9 cellular contexts compared by ENCODE assay signal in genomic region chr11:118171274-118172062, GRCh38. TPM values are rescaled to one million over a fixed set of nuclear protein-coding genes. Genes with fewer than 3 reads are reported as not detected.
DNase-seq lines count a peak whose midpoint lies in the region; ATAC-seq, FAIRE-seq and TF ChIP-seq lines count a peak whose summit lies in the region.
"Had no signal": no experiment of that assay in that cellular context is flagged by ENCODE, and none has a peak within 500 bp of the region (broad histone marks: within the 10 kb centered on the region; RNA-seq: fewer than 3 reads in every experiment).

No MANE protein-coding gene starts in this region.

- H2AFZ ChIP-seq in H1 (ENCODE audit: low read length), result peak overlapping the region; percentile 22; the same call in 1 of the 2 replicates

- POLR2A ChIA-PET in H1 (lab: Charles Lee; ENCODE audit: partially characterized antibody), result interaction anchor here (1.1 to 2.8 kb wide), 6 partner anchors 9 to 264 kb away, joined by 3 to 16 read pairs (median 6); partner anchors contain the start of genes KMT2A and SCN4B

- no peak overlapping the region for H3K14ac ChIP-seq in H1 (ENCODE audit: insufficient read length)

- WGBS in H1 (ENCODE audit: extremely low coverage in 1 of 2, insufficient coverage in 1 of 2, insufficient read length in 1 of 2, insufficient replicate concordance in 2 of 2, low coverage in 1 of 2, low lambda C conversion rate in 2 of 2, missing lambda C conversion rate in 1 of 2), 2 experiments, result 5% methylated on average over 24 of the region's 29 CpGs; no CpG with 5 or more reads in 1 of the 2 experiments

- no peak overlapping the region for H2BK120ac ChIP-seq in H1 (replicated peaks; ENCODE audit: low read depth, low read length)

- no peak overlapping the region for H4K8ac ChIP-seq in H1 (ENCODE audit: extremely low read depth, insufficient read depth, low read length)

- no peak overlapping the region for H3K56ac ChIP-seq in H1 (replicated peaks; ENCODE audit: insufficient read length, low read depth, low read length)

- TF ChIP-seq EP300 in H1 (IDR thresholded peaks at IDR 0.05; ENCODE audit: borderline replicate concordance in 1 of 2, low read depth in 2 of 2, low read length in 2 of 2), result 0 out of 3 replicates have a peak, but pooled peaks of 1 of the 2 experiments have one; percentile 19

- no peak for TF ChIP-seq POLR2A in H1 (IDR thresholded peaks at IDR 0.05; ENCODE audit: control extremely low read depth in 1 of 2, low read depth in 2 of 2, low read length in 2 of 2)

- H3K9ac ChIP-seq in H1 (replicated peaks in 1 of 4; ENCODE audit: extremely low read depth in 1 of 4, low read depth in 3 of 4, low read length in 3 of 4), result no peak overlapping the region

- H2BK5ac ChIP-seq in H1 (ENCODE audit: low read depth, low read length), result no peak overlapping the region; the same call in 1 of the 2 replicates

- H3K79me2 ChIP-seq in H1 (ENCODE audit: control insufficient read depth in 1 of 2, insufficient read depth in 2 of 2, low read length in 2 of 2), result no peaks in the 10 kb centered on the region

- H3K9me3 Mint-ChIP-seq in memory B cell, result no peaks in the 10 kb centered on the region

- no peak overlapping the region for H3K27ac ChIP-seq in H1 (ENCODE audit: low read depth, low read length)
- H3K27ac ChIP-seq: HL-60 had no signal

- peak; percentile 87 for FAIRE-seq in H1 (lab: Jason Lieb, UNC)

- no peak overlapping the region for H3K4ac ChIP-seq in H1 (replicated peaks; ENCODE audit: insufficient read length, low read depth, low read length)

- H3K27ac Mint-ChIP-seq in memory B cell, result no peak overlapping the region

- H3K18ac ChIP-seq in H1 (ENCODE audit: extremely low read depth, low read length), result peak overlapping the region; percentile 89

- CTCF ChIA-PET in H1 (lab: Charles Lee; ENCODE audit: partially characterized antibody), result interaction anchor here (0.6 to 8.7 kb wide), 56 partner anchors 9 to 585 kb away, joined by 3 to 245 read pairs (median 4); partner anchors contain the start of genes FXYD6, MPZL2, MPZL3 and SCN4B

- ATAC-seq in memory B cell (ENCODE audit: low read depth) (peak; percentile 86), GM21447 (IDR thresholded peaks at IDR 0.05; ENCODE audit: unreplicated experiment) (no peak)

- H3K4me2 ChIP-seq in H1 (ENCODE audit: insufficient read depth in 1 of 2, low read depth in 2 of 2, low read length in 2 of 2), result peak overlapping the region; percentile 41 to 73

- H3K4me1 ChIP-seq in BE2C (no peaks in the 10 kb centered on the region), H1 (replicated peaks in 1 of 4; ENCODE audit: control insufficient read depth in 3 of 4, insufficient read depth in 4 of 4, low read length in 3 of 4) (peaks cover 0 to 27% (median 15%) of the 10 kb centered on the region in 4 experiments)

- H3K23me2 ChIP-seq in H1 (ENCODE audit: low read depth, low read length), result peaks cover 10% of the 10 kb centered on the region

- H3K27me3 ChIP-seq in BE2C (peaks cover 35% of the 10 kb centered on the region), H7 (ENCODE audit: control insufficient read depth, insufficient read depth, low read length) (peaks cover 74% of the 10 kb centered on the region), H1 (replicated peaks in 1 of 4; ENCODE audit: control insufficient read depth in 3 of 4, extremely low read depth in 1 of 4, insufficient read depth in 3 of 4, low read length in 3 of 4) (peaks cover 6 to 87% (median 66%) of the 10 kb centered on the region in 4 experiments)

- H3K36me3 ChIP-seq in BE2C, result no peaks in the 10 kb centered on the region
- no peaks in the 10 kb centered on the region for H3K36me3 ChIP-seq in H7 (replicated peaks; ENCODE audit: control insufficient read depth, insufficient read depth, low read length)
- no peaks in the 10 kb centered on the region for H3K36me3 ChIP-seq in H1 (ENCODE audit: control insufficient read depth in 2 of 4, insufficient read depth in 4 of 4, low read length in 3 of 4)

- H3K4me3 Mint-ChIP-seq in memory B cell, result no peak overlapping the region

- H2AK5ac ChIP-seq in H1 (ENCODE audit: low read depth, low read length), result no peak overlapping the region

- H3K4me3 ChIP-seq in BE2C (ENCODE audit: low read depth, low read length) (no peak overlapping the region), H7 (ENCODE audit: insufficient read depth, low read depth, low read length) (peak overlapping the region; percentile 30; the same call in 1 of the 2 replicates), H1 (ENCODE audit: extremely low read depth in 1 of 4, insufficient read depth in 2 of 4, low read depth in 3 of 4, low read length in 4 of 4) (peak overlapping the region; percentile 10 to 68 (median 41); a peak in 7 of 8 replicates)

- H3K36me3 Mint-ChIP-seq in memory B cell, result no peaks in the 10 kb centered on the region

- H4K5ac ChIP-seq in H1 (ENCODE audit: insufficient read length, low read depth, low read length), result no peak overlapping the region

- peak; percentile 94 to 96 for TF ChIP-seq RAD21 in H1 (IDR thresholded peaks at IDR 0.05 in 1 of 2, conservative IDR thresholded peaks at IDR 0.05 in 1 of 2; ENCODE audit: low read depth in 2 of 2, low read length in 2 of 2)

- peaks cover 15% of the 10 kb centered on the region for H3K27me3 Mint-ChIP-seq in memory B cell

- H4K91ac ChIP-seq in H1 (replicated peaks; ENCODE audit: insufficient read length, low read length), result no peak overlapping the region

- peaks cover 3% of the 10 kb centered on the region for H3K4me1 Mint-ChIP-seq in memory B cell

- no peaks in the 10 kb centered on the region for H3K79me1 ChIP-seq in H1 (ENCODE audit: low read depth, low read length)

- no peaks in the 10 kb centered on the region for H4K20me1 ChIP-seq in H1 (replicated peaks in 1 of 2; ENCODE audit: control insufficient read depth in 1 of 2, insufficient read depth in 2 of 2, low read length in 2 of 2)

- 0 out of 2 replicates have a peak overlapping the region, but pooled peaks have one; percentile 11 for H2BK20ac ChIP-seq in H1 (ENCODE audit: low read length)

- peak; percentile 76 for DNase-seq in BE2C
- peak; percentile 97 for DNase-seq in H7
- peak; percentile 28 for DNase-seq in NCI-H748 treated with DMSO at 0.1 percent for 48 hours (lab: John Stamatoyannopoulos, UW)
- DNase-seq in activated CD8-positive, alpha-beta memory T cell treated with anti-CD3 and anti-CD28 coated beads for 24 hours, result peak; percentile 88
- peak in 1 of 2 experiments; percentile 92 for DNase-seq in H1 (ENCODE audit: low read depth in 1 of 2, low spot score in 2 of 2)
- DNase-seq in memory B cell (ENCODE audit: low spot score in 2 of 2), result peak; percentile 62 to 74
- peak; percentile 24 to 50 for DNase-seq in stimulated activated CD8-positive, alpha-beta memory T cell treated with anti-CD3 and anti-CD28 coated beads, Interleukin-15, amount 100 ng/mL, for 4 hours (ENCODE audit: low read depth in 2 of 2)

- H3K9me3 ChIP-seq in BE2C, result no peaks in the 10 kb centered on the region
- H3K9me3 ChIP-seq in H1 (ENCODE audit: insufficient read depth in 2 of 2, low read depth in 1 of 2, low read length in 1 of 2), result no peaks in the 10 kb centered on the region

- H2BK12ac ChIP-seq in H1 (ENCODE audit: low read depth, low read length), result 0 out of 2 replicates have a peak overlapping the region, but pooled peaks have one; percentile 71

- peak overlapping the region; percentile 84; the same call in 1 of the 2 replicates for H2BK15ac ChIP-seq in H1 (ENCODE audit: low read length)

- TF ChIP-seq CTCF in BE2C (IDR thresholded peaks at IDR 0.05; ENCODE audit: low read depth, low read length) (peak; percentile 89), H1 (IDR thresholded peaks at IDR 0.05; ENCODE audit: control extremely low read depth in 1 of 3, insufficient read depth in 1 of 3, low read depth in 1 of 3, low read length in 3 of 3) (peak; percentile 90 to 94 (median 90))

- H3K23ac ChIP-seq in H1 (ENCODE audit: insufficient read length), result no peak overlapping the region

TF ChIP-seq in H1, 55 proteins besides CTCF, POLR2A, EP300 and RAD21 (continues in another document):
- no peak for TF ChIP-seq POLR2AphosphoS5 (IDR thresholded peaks at IDR 0.05; ENCODE audit: low read depth, low read length)

RNA-seq across cellular contexts. Expression of gene SCN2B, which starts 5.0 kb away (rescaled TPM):
- 0.08 TPM for polyA plus RNA-seq in BE2C (2012; ENCODE audit: insufficient read depth, insufficient read length, low read depth)
- total RNA-seq in H7 (2014; rRNA removed; shearing (Covaris generic)), result 0.03 and 0.07 TPM in 2 replicates
- total RNA-seq in H1 (2021; fragmentation: NEBNext Ultra II Directional; extraction: Animal tissue kit (Norgen Biotek cat#: 25700)), result 0.13 and 0.24 TPM in 2 replicates
- 0.09 and 0.14 TPM in 2 replicates for polyA plus RNA-seq in H1 (2011; rRNA removed)
- 0.17 TPM for polyA plus RNA-seq in H1 (2011; cell fraction: cytosol; rRNA removed)
- 0.10 TPM for polyA plus RNA-seq in H1 (2011; cell fraction: nucleus; rRNA removed)
- polyA plus RNA-seq in H1 (2012, experiment 1 of 2), result 0.17 to 0.28 TPM (median 0.20 TPM) in 4 replicates
- 0.20 TPM for polyA plus RNA-seq in H1 (2012, experiment 2 of 2)
- 0.12 TPM for polyA plus RNA-seq in H1 (2013, experiment 1 of 2)
- 0.13 TPM for polyA plus RNA-seq in H1 (2013, experiment 2 of 2)
- polyA minus RNA-seq in H1 (2011; rRNA and poly(A)+ RNA removed), result 0.22 and 0.34 TPM in 2 replicates
- 0.51 TPM for polyA minus RNA-seq in H1 (2011; cell fraction: cytosol; rRNA and poly(A)+ RNA removed)
- polyA minus RNA-seq in H1 (2011; cell fraction: nucleus; rRNA and poly(A)+ RNA removed), result 0.30 TPM

RNA-seq across cellular contexts. Expression of gene SCN4B, which starts 18.8 kb away (rescaled TPM):
- polyA plus RNA-seq in BE2C (2012; ENCODE audit: insufficient read depth, insufficient read length, low read depth), result 0.29 TPM
- total RNA-seq in H7 (2014; rRNA removed; shearing (Covaris generic)), result 0.74 and 1.0 TPM in 2 replicates
- 2.0 and 2.8 TPM in 2 replicates for total RNA-seq in H1 (2021; fragmentation: NEBNext Ultra II Directional; extraction: Animal tissue kit (Norgen Biotek cat#: 25700))
- 4.1 and 4.9 TPM in 2 replicates for polyA plus RNA-seq in H1 (2011; rRNA removed)
- 5.6 TPM for polyA plus RNA-seq in H1 (2011; cell fraction: cytosol; rRNA removed)
- 8.7 TPM for polyA plus RNA-seq in H1 (2011; cell fraction: nucleus; rRNA removed)
- 3.1 to 5.9 TPM (median 4.8 TPM) in 4 replicates for polyA plus RNA-seq in H1 (2012, experiment 1 of 2)
- 3.8 TPM for polyA plus RNA-seq in H1 (2012, experiment 2 of 2)
- polyA plus RNA-seq in H1 (2013, experiment 1 of 2), result 1.0 TPM
- polyA plus RNA-seq in H1 (2013, experiment 2 of 2), result 1.2 TPM
- polyA minus RNA-seq in H1 (2011; rRNA and poly(A)+ RNA removed), result 4.6 and 6.5 TPM in 2 replicates
- 4.6 TPM for polyA minus RNA-seq in H1 (2011; cell fraction: cytosol; rRNA and poly(A)+ RNA removed)
- 5.1 TPM for polyA minus RNA-seq in H1 (2011; cell fraction: nucleus; rRNA and poly(A)+ RNA removed)

RNA-seq across cellular contexts. Expression of gene JAML, which starts 53.3 kb away (rescaled TPM):
- polyA plus RNA-seq in BE2C (2012; ENCODE audit: insufficient read depth, insufficient read length, low read depth), result not detected
- not detected in 2 replicates for total RNA-seq in H7 (2014; rRNA removed; shearing (Covaris generic))
- 0.58 and 0.86 TPM in 2 replicates for total RNA-seq in H1 (2021; fragmentation: NEBNext Ultra II Directional; extraction: Animal tissue kit (Norgen Biotek cat#: 25700))
- 0.05 and 0.12 TPM in 2 replicates for polyA plus RNA-seq in H1 (2011; rRNA removed)
- 0.08 TPM for polyA plus RNA-seq in H1 (2011; cell fraction: cytosol; rRNA removed)
- 0.07 TPM for polyA plus RNA-seq in H1 (2011; cell fraction: nucleus; rRNA removed)
- polyA plus RNA-seq in H1 (2012, experiment 1 of 2), result 0.32 to 0.98 TPM (median 0.44 TPM) in 4 replicates
- 0.50 TPM for polyA plus RNA-seq in H1 (2012, experiment 2 of 2)
- 0.30 TPM for polyA plus RNA-seq in H1 (2013, experiment 1 of 2)
- 0.39 TPM for polyA plus RNA-seq in H1 (2013, experiment 2 of 2)
- 0.03 and 0.17 TPM in 2 replicates for polyA minus RNA-seq in H1 (2011; rRNA and poly(A)+ RNA removed)
- polyA minus RNA-seq in H1 (2011; cell fraction: cytosol; rRNA and poly(A)+ RNA removed), result not detected
- 0.70 TPM for polyA minus RNA-seq in H1 (2011; cell fraction: nucleus; rRNA and poly(A)+ RNA removed)
